Comparison of ENCODE assay signal across 2 cellular contexts in the genomic region with DNA sequence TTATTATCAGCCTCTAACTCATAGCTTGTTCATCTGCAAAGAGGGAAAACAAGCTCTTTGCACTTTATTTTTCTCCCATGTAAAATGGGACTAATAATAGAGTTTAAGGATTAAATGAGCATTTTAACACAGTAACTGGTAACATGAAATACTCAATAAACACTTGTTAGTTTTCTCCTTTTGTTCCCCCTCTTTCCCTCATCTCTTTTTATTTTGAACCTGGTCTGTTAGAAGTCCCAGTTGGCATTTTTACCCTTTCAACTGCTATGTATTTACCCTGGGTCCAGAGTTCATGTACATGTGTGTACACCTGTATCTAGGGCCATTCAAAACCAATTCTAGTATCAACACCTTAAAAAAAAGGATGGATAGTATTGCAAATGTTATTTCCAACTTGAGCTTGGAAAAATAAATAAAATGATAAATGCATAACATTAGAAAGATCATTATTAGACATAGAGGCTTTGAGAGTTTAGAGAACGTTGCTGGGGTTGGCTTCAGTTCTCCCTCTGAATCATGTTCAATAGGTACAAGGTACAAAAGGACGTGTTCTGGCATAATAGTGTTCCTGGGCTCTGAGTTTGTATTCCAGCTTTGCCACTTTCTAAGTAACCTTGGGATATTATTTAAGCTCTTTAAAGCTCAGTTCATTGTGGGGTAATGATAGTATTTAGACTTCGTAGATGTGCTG.
TF ChIP-seq lines count a peak whose summit lies in the region.

No MANE protein-coding gene starts in this region.

TF ChIP-seq in K562, 482 proteins besides CTCF, POLR2A, EP300 and RAD21:
- TF ChIP-seq FOXA1 (IDR thresholded peaks at IDR 0.05; ENCODE audit: borderline replicate concordance) (no peak), HLTF (IDR thresholded peaks at IDR 0.05) (no peak), ZNF551 (CRISPR knock-in tag; IDR thresholded peaks at IDR 0.05) (no peak), HDAC3 (IDR thresholded peaks at IDR 0.05; ENCODE audit: borderline replicate concordance, partially characterized antibody) (no peak), CBFA2T2 (conservative IDR thresholded peaks at IDR 0.05) (no peak), WHSC1 (IDR thresholded peaks at IDR 0.05; ENCODE audit: low read length) (no peak), ZNF695 (CRISPR knock-in tag; IDR thresholded peaks at IDR 0.05) (no peak), HNRNPLL (IDR thresholded peaks at IDR 0.05; ENCODE audit: low read depth, low read length, poor library complexity, severe bottlenecking) (no peak), GABPA (tag; conservative IDR thresholded peaks at IDR 0.05; ENCODE audit: low read depth) (no peak), RNF219 (CRISPR knock-in tag; IDR thresholded peaks at IDR 0.05) (no peak), PML (IDR thresholded peaks at IDR 0.05; ENCODE audit: low read length) (no peak)
- TF ChIP-seq, protein P1, sequence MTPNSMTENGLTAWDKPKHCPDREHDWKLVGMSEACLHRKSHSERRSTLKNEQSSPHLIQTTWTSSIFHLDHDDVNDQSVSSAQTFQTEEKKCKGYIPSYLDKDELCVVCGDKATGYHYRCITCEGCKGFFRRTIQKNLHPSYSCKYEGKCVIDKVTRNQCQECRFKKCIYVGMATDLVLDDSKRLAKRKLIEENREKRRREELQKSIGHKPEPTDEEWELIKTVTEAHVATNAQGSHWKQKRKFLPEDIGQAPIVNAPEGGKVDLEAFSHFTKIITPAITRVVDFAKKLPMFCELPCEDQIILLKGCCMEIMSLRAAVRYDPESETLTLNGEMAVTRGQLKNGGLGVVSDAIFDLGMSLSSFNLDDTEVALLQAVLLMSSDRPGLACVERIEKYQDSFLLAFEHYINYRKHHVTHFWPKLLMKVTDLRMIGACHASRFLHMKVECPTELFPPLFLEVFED (CRISPR knock-in tag; conservative IDR thresholded peaks at IDR 0.05): no peak

TF ChIP-seq in HepG2, 621 proteins besides CTCF, POLR2A, EP300 and RAD21 (continues in another document):
- peak; percentile 70 for TF ChIP-seq FOSL2 (CRISPR knock-in tag; IDR thresholded peaks at IDR 0.05)
- 0 out of 2 replicates have a peak, but pooled peaks have one; percentile 65 for TF ChIP-seq ZKSCAN1 (IDR thresholded peaks at IDR 0.05; ENCODE audit: low read length)
- TF ChIP-seq HNF1B (CRISPR knock-in tag; IDR thresholded peaks at IDR 0.05): no peak
- TF ChIP-seq ZNF468 (CRISPR knock-in tag; IDR thresholded peaks at IDR 0.05): no peak
- no peak for TF ChIP-seq FOXC1 (CRISPR knock-in tag; IDR thresholded peaks at IDR 0.05; ENCODE audit: borderline replicate concordance)
- peak; percentile 47; the same call in 1 of the 2 replicates for TF ChIP-seq TARDBP (CRISPR knock-in tag; IDR thresholded peaks at IDR 0.05)
- TF ChIP-seq SAP130 (CRISPR knock-in tag; IDR thresholded peaks at IDR 0.05; ENCODE audit: low read depth): peak; percentile 74
- no peak for TF ChIP-seq ELF1 (CRISPR knock-in tag; IDR thresholded peaks at IDR 0.05)
- TF ChIP-seq, protein P2, sequence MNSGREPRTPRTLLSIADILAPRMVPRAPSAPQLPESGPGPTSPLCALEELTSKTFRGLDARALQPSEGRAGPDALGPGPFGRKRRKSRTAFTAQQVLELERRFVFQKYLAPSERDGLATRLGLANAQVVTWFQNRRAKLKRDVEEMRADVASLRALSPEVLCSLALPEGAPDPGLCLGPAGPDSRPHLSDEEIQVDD (CRISPR knock-in tag; IDR thresholded peaks at IDR 0.05; ENCODE audit: borderline replicate concordance): no peak
- TF ChIP-seq SP140L (CRISPR knock-in tag; IDR thresholded peaks at IDR 0.05; ENCODE audit: borderline replicate concordance): 0 out of 2 replicates have a peak, but pooled peaks have one; percentile 22
- peak; percentile 40; the same call in 1 of the 2 replicates for TF ChIP-seq ERF (CRISPR knock-in tag; IDR thresholded peaks at IDR 0.05)
- peak; percentile 41; the same call in 1 of the 2 replicates for TF ChIP-seq FOSL1 (CRISPR knock-in tag; IDR thresholded peaks at IDR 0.05; ENCODE audit: borderline replicate concordance)
- 0 out of 2 replicates have a peak, but pooled peaks have one; percentile 28 for TF ChIP-seq ZNF12 (CRISPR knock-in tag; IDR thresholded peaks at IDR 0.05)
- TF ChIP-seq HNF1A (IDR thresholded peaks at IDR 0.05; ENCODE audit: low read depth): 0 out of 2 replicates have a peak, but pooled peaks have one; percentile 39
- peak; percentile 55; the same call in 1 of the 2 replicates for TF ChIP-seq HNF1A (CRISPR knock-in tag; IDR thresholded peaks at IDR 0.05; ENCODE audit: borderline replicate concordance)
- TF ChIP-seq, protein P3, sequence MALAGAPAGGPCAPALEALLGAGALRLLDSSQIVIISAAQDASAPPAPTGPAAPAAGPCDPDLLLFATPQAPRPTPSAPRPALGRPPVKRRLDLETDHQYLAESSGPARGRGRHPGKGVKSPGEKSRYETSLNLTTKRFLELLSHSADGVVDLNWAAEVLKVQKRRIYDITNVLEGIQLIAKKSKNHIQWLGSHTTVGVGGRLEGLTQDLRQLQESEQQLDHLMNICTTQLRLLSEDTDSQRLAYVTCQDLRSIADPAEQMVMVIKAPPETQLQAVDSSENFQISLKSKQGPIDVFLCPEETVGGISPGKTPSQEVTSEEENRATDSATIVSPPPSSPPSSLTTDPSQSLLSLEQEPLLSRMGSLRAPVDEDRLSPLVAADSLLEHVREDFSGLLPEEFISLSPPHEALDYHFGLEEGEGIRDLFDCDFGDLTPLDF (CRISPR knock-in tag; IDR thresholded peaks at IDR 0.05): no peak
- TF ChIP-seq RFXAP (CRISPR knock-in tag; IDR thresholded peaks at IDR 0.05; ENCODE audit: borderline replicate concordance): no peak; the same call in 1 of the 2 replicates
- TF ChIP-seq EHMT2 (IDR thresholded peaks at IDR 0.05; ENCODE audit: borderline replicate concordance, low read depth, low read length): peak; percentile 99
- TF ChIP-seq KAT8 (CRISPR knock-in tag; IDR thresholded peaks at IDR 0.05): no peak; the same call in 1 of the 2 replicates
- peak; percentile 78; the same call in 1 of the 2 replicates for TF ChIP-seq ZNF710 (CRISPR knock-in tag; IDR thresholded peaks at IDR 0.05; ENCODE audit: borderline replicate concordance)
- TF ChIP-seq TMF1 (CRISPR knock-in tag; IDR thresholded peaks at IDR 0.05; ENCODE audit: low read depth): no peak
- peak; percentile 74 for TF ChIP-seq PHF21A (CRISPR knock-in tag; IDR thresholded peaks at IDR 0.05)
- TF ChIP-seq YEATS4 (CRISPR knock-in tag; IDR thresholded peaks at IDR 0.05; ENCODE audit: borderline replicate concordance): peak; percentile 55
- TF ChIP-seq MAFF (IDR thresholded peaks at IDR 0.05; ENCODE audit: low read depth, low read length): peak; percentile 13; the same call in 1 of the 2 replicates
- no peak for TF ChIP-seq ZNF10 (CRISPR knock-in tag; IDR thresholded peaks at IDR 0.05; ENCODE audit: borderline replicate concordance, low read depth)
- TF ChIP-seq KDM1A (CRISPR knock-in tag; IDR thresholded peaks at IDR 0.05): 0 out of 2 replicates have a peak, but pooled peaks have one; percentile 48
- TF ChIP-seq ZNF318 (CRISPR knock-in tag; IDR thresholded peaks at IDR 0.05): no peak
- TF ChIP-seq GFI1 (CRISPR knock-in tag; IDR thresholded peaks at IDR 0.05; ENCODE audit: borderline replicate concordance): peak; percentile 61
- TF ChIP-seq TBL1XR1 (IDR thresholded peaks at IDR 0.05; ENCODE audit: borderline replicate concordance, low read length, partially characterized antibody): peak; percentile 38
- no peak for TF ChIP-seq ZNF274 (CRISPR knock-in tag; IDR thresholded peaks at IDR 0.05)
- TF ChIP-seq NCOA2 (CRISPR knock-in tag; IDR thresholded peaks at IDR 0.05): peak; percentile 78
- no peak for TF ChIP-seq PLRG1 (conservative IDR thresholded peaks at IDR 0.05)
